In genomic region chr2:106192752-106193490, GRCh38 we compare ENCODE assay signal across 8 cellular contexts. TPM values are rescaled to one million over a fixed set of nuclear protein-coding genes. Genes with fewer than 3 reads are reported as not detected.
DNase-seq lines count a peak whose midpoint lies in the region; ATAC-seq and TF ChIP-seq lines count a peak whose summit lies in the region.

No MANE protein-coding gene starts in this region.

- ATAC-seq in GM18873 (IDR thresholded peaks at IDR 0.05; ENCODE audit: low FRiP score, unreplicated experiment): peak; percentile 64
- ATAC-seq in HG03103 (IDR thresholded peaks at IDR 0.05; ENCODE audit: low read depth, unreplicated experiment): peak; percentile 26

- H4K20me1 ChIP-seq in BLaER1: peaks cover 61% of the 10 kb centered on the region

- TF ChIP-seq CTCF in esophagus muscularis mucosa (IDR thresholded peaks at IDR 0.05): no peak
- TF ChIP-seq CTCF in neutrophil (IDR thresholded peaks at IDR 0.05): no peak
- TF ChIP-seq CTCF in tibial nerve (IDR thresholded peaks at IDR 0.05): no peak

- TF ChIP-seq POLR2A in esophagus muscularis mucosa (IDR thresholded peaks at IDR 0.05; ENCODE audit: low read depth) (no peak), tibial nerve (IDR thresholded peaks at IDR 0.05) (no peak)

- H3K4me3 ChIP-seq in BLaER1: peak overlapping the region; percentile 98
- peak overlapping the region; percentile 94 to 98 (median 98) for H3K4me3 ChIP-seq in esophagus muscularis mucosa
- H3K4me3 ChIP-seq in neutrophil (ENCODE audit: low read depth in 1 of 2, low read length in 1 of 2): peak overlapping the region; percentile 71 to 95
- H3K4me3 ChIP-seq in tibial nerve: peak overlapping the region; percentile 67 to 97 (median 90)

- H3K27ac ChIP-seq in BLaER1: peak overlapping the region; percentile 93
- H3K27ac ChIP-seq in esophagus muscularis mucosa (replicated peaks in 1 of 4): peak overlapping the region; percentile 86 to 94 (median 90)
- peak overlapping the region; percentile 80 for H3K27ac ChIP-seq in neutrophil
- H3K27ac ChIP-seq in tibial nerve: peak overlapping the region in 3 of 4 donors; percentile 83 to 89 (median 89)

- peak overlapping the region; percentile 91 for H3K4me2 ChIP-seq in BLaER1

- peak overlapping the region; percentile 95 for H3K9ac ChIP-seq in BLaER1

- H3K4me1 ChIP-seq in BLaER1: peaks cover 68% of the 10 kb centered on the region
- H3K4me1 ChIP-seq in esophagus muscularis mucosa: peaks cover 11 to 47% (median 40%) of the 10 kb centered on the region in 4 donors
- H3K4me1 ChIP-seq in neutrophil (ENCODE audit: control insufficient read depth in 1 of 2, insufficient read depth in 1 of 2, low read depth in 1 of 2, low read length in 1 of 2): peaks cover 61 to 63% of the 10 kb centered on the region in 2 experiments
- H3K4me1 ChIP-seq in tibial nerve: peaks cover 0 to 63% (median 10%) of the 10 kb centered on the region in 4 donors

- TF ChIP-seq EP300 in esophagus muscularis mucosa (IDR thresholded peaks at IDR 0.05): no peak
- TF ChIP-seq EP300 in tibial nerve (IDR thresholded peaks at IDR 0.05): peak in 1 of 2 donors; percentile 7

- 2% methylated on average over 10 of the region's 14 CpGs for WGBS in esophagus muscularis mucosa
- 0 to 1% methylated on average over 14 of the region's 14 CpGs for WGBS in tibial nerve, 2 donors

- intact Hi-C loops in esophagus muscularis mucosa (cut with DNase I): loop anchor here (10.0 kb wide), 2 partner anchors 88 to 858 kb away; partner anchors contain the start of gene C2orf49

- no peaks in the 10 kb centered on the region for H3K27me3 ChIP-seq in BLaER1
- H3K27me3 ChIP-seq in esophagus muscularis mucosa: no peaks in the 10 kb centered on the region
- no peaks in the 10 kb centered on the region for H3K27me3 ChIP-seq in neutrophil
- H3K27me3 ChIP-seq in tibial nerve: no peaks in the 10 kb centered on the region

- H3K36me3 ChIP-seq in BLaER1 (peaks cover 24% of the 10 kb centered on the region), esophagus muscularis mucosa (no peaks in the 10 kb centered on the region), neutrophil (no peaks in the 10 kb centered on the region), tibial nerve (no peaks in the 10 kb centered on the region)

- H3K9me3 ChIP-seq in BLaER1 (no peaks in the 10 kb centered on the region), esophagus muscularis mucosa (no peaks in the 10 kb centered on the region), neutrophil (no peaks in the 10 kb centered on the region), tibial nerve (no peaks in the 10 kb centered on the region)

- DNase-seq in NCI-H510A (lab: John Stamatoyannopoulos, UW): peak; percentile 93
- DNase-seq in activated CD8-positive, alpha-beta memory T cell treated with anti-CD3 and anti-CD28 coated beads for 4 hours (ENCODE audit: low read depth in 2 of 2): peak; percentile 8 to 40
- DNase-seq in esophagus muscularis mucosa (ENCODE audit: extremely low spot score): no peak
- peak in 1 of 2 donors; percentile 15 for DNase-seq in tibial nerve (ENCODE audit: low spot score in 2 of 2)

RNA-seq across cellular contexts. Expression of gene UXS1, which starts 1.2 kb away (rescaled TPM):
- total RNA-seq in esophagus muscularis mucosa (10 to 100 TPM; 31.0 to 42.4 (median 36.8) TPM), tibial nerve (10 to 100 TPM; 38.5 to 78.9 (median 51.3) TPM)
